ENCODE assay signal across 15 cellular contexts in the genomic region with DNA sequence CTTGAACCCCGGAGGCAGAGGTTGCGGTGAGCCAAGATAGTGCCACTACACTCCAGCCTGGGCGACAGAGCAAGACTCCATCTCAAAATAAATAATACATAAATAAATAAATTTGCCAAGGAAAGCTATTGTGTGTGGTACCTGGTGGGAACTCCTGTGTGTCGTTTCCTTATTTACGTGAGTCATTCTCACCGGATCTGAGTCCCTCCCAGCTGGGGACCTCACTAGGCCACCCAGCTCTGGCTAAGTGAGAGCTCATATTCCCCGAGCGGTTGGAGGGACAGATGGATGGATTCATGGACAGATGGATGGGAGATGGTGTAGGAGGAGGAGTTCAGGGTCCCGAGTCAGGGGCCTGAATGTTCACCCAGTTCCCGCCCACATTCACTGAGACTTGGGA. TPM values are rescaled to one million over a fixed set of nuclear protein-coding genes. Genes with fewer than 3 reads are reported as not detected.
"Had no signal": no experiment of that assay in that cellular context is flagged by ENCODE, and none has a peak within 500 bp of the region (broad histone marks: within the 10 kb centered on the region; RNA-seq: fewer than 3 reads in every experiment).

No MANE protein-coding gene starts in this region.

- H3K9me3 ChIP-seq: breast epithelium had no signal

- H3K4me1 ChIP-seq: breast epithelium had no signal

- H3K9me3 Mint-ChIP-seq: activated CD4-positive, alpha-beta T cell treated with anti-CD3 and anti-CD28 coated beads, Interleukin-2, amount 10 ng/mL, durations not matched to agents 7 days and 5 days; activated naive CD8-positive, alpha-beta T cell treated with anti-CD3 and anti-CD28 coated beads, Interleukin-2, amount 10 ng/mL, durations not matched to agents 7 days and 5 days; neural progenitor cell; stimulated activated effector memory CD8-positive, alpha-beta T cell treated with anti-CD3 and anti-CD28 coated beads, Interleukin-12 subunit alpha, Interleukin-12 subunit beta, amount 100 ng/mL, for 72 hours had no signal

- ATAC-seq: stimulated activated effector memory CD8-positive, alpha-beta T cell treated with anti-CD3 and anti-CD28 coated beads, Interleukin-12 subunit alpha, Interleukin-12 subunit beta, amount 100 ng/mL, for 72 hours had no signal

- H3K36me3 Mint-ChIP-seq: activated naive CD8-positive, alpha-beta T cell treated with anti-CD3 and anti-CD28 coated beads, Interleukin-2, amount 10 ng/mL, durations not matched to agents 7 days and 5 days; neural progenitor cell; stimulated activated effector memory CD8-positive, alpha-beta T cell treated with anti-CD3 and anti-CD28 coated beads, Interleukin-12 subunit alpha, Interleukin-12 subunit beta, amount 100 ng/mL, for 72 hours had no signal

- H3K27ac Mint-ChIP-seq: activated CD4-positive, alpha-beta T cell treated with anti-CD3 and anti-CD28 coated beads, Interleukin-2, amount 10 ng/mL, durations not matched to agents 7 days and 5 days; activated naive CD8-positive, alpha-beta T cell treated with anti-CD3 and anti-CD28 coated beads, Interleukin-2, amount 10 ng/mL, durations not matched to agents 7 days and 5 days had no signal

- H3K4me3 ChIP-seq: breast epithelium, dorsolateral prefrontal cortex, lung, neural progenitor cell had no signal

- H3K4me3 Mint-ChIP-seq: activated CD4-positive, alpha-beta T cell treated with anti-CD3 and anti-CD28 coated beads, Interleukin-2, amount 10 ng/mL, durations not matched to agents 7 days and 5 days; activated naive CD8-positive, alpha-beta T cell treated with anti-CD3 and anti-CD28 coated beads, Interleukin-2, amount 10 ng/mL, durations not matched to agents 7 days and 5 days; neural progenitor cell; stimulated activated effector memory CD8-positive, alpha-beta T cell treated with anti-CD3 and anti-CD28 coated beads, Interleukin-12 subunit alpha, Interleukin-12 subunit beta, amount 100 ng/mL, for 72 hours had no signal

- H3K27me3 ChIP-seq: breast epithelium, neural progenitor cell had no signal

- H3K36me3 ChIP-seq: breast epithelium, neural progenitor cell had no signal

- H3K27ac ChIP-seq: breast epithelium, dorsolateral prefrontal cortex, neural progenitor cell had no signal

- DNase-seq: activated CD4-positive, alpha-beta T cell treated with anti-CD3 and anti-CD28 coated beads, Interleukin-2, amount 10 ng/mL, durations not matched to agents 7 days and 5 days; activated CD4-positive, CD25-positive, alpha-beta regulatory T cell; activated gamma-delta T cell treated with Interleukin-2 at 50 U/mL for 16 hours; activated naive CD8-positive, alpha-beta T cell treated with anti-CD3 and anti-CD28 coated beads, Interleukin-2, amount 10 ng/mL, durations not matched to agents 7 days and 5 days; anterior cingulate cortex; dorsolateral prefrontal cortex; erythroblast; islet precursor cell; midbrain; retina; stimulated activated CD4-positive, alpha-beta T cell treated with anti-CD3 and anti-CD28 coated beads, Interleukin-12 subunit alpha, Interleukin-12 subunit beta, amount 100 ng/mL, for 4 hours had no signal

RNA-seq across cellular contexts. Expression of a gene that starts 22.9 kb away (rescaled TPM):
- total RNA-seq: activated naive CD8-positive, alpha-beta T cell treated with anti-CD3 and anti-CD28 coated beads, Interleukin-2, amount 10 ng/mL, durations not matched to agents 7 days and 5 days had no signal
